In genomic region chr20:16369441-16369840, GRCh38 we compare ENCODE assay signal across 19 cellular contexts.
DNase-seq lines count a peak whose midpoint lies in the region; ATAC-seq and TF ChIP-seq lines count a peak whose summit lies in the region.
"Had no signal": no experiment of that assay in that cellular context is flagged by ENCODE, and none has a peak within 500 bp of the region (broad histone marks: within the 10 kb centered on the region; RNA-seq: fewer than 3 reads in every experiment).

No MANE protein-coding gene starts in this region.

- 100% methylated on average over 1 of the region's 1 CpG for WGBS in hepatocyte (ENCODE audit: low lambda C conversion rate, missing lambda C conversion rate)
- WGBS in gastroesophageal sphincter (ENCODE audit: low coverage in 1 of 2), 2 donors: 67 to 91% methylated on average over 1 of the region's 1 CpG

- H3K4me3 ChIP-seq in adipocyte (ENCODE audit: low read length) (no peak overlapping the region), hepatocyte (no peak overlapping the region), gastrocnemius medialis (no peak overlapping the region), gastroesophageal sphincter (no peak overlapping the region)
- H3K4me3 ChIP-seq: BLaER1 treated with 17β-estradiol and CSF1 and Interleukin-3, amounts not matched to agents 10 nM and 100 nM had no signal

- no peaks in the 10 kb centered on the region for H3K79me2 ChIP-seq in hepatocyte

- TF ChIP-seq EP300 in gastroesophageal sphincter (IDR thresholded peaks at IDR 0.05): no peak

- H3K4me1 ChIP-seq in adipocyte (ENCODE audit: control insufficient read depth, insufficient read depth, low read length): peaks cover 7% of the 10 kb centered on the region
- H3K4me1 ChIP-seq in hepatocyte (ENCODE audit: insufficient read depth): peaks cover 6% of the 10 kb centered on the region
- peaks cover 18 to 22% of the 10 kb centered on the region in 2 donors for H3K4me1 ChIP-seq in gastrocnemius medialis
- peaks cover 0 to 10% (median 0%) of the 10 kb centered on the region in 3 donors for H3K4me1 ChIP-seq in gastroesophageal sphincter
- H3K4me1 ChIP-seq: BLaER1 treated with 17β-estradiol and CSF1 and Interleukin-3, amounts not matched to agents 10 nM and 100 nM had no signal

- peaks cover 6% of the 10 kb centered on the region for H3K36me3 ChIP-seq in adipocyte (ENCODE audit: control insufficient read depth, insufficient read depth, low read length, severe bottlenecking)
- H3K36me3 ChIP-seq in hepatocyte (replicated peaks; ENCODE audit: insufficient read depth, low read depth): no peaks in the 10 kb centered on the region
- H3K36me3 ChIP-seq in gastrocnemius medialis: no peaks in the 10 kb centered on the region
- peaks cover 0 to 76% of the 10 kb centered on the region in 2 donors for H3K36me3 ChIP-seq in gastroesophageal sphincter

- DNase-seq in adipocyte (ENCODE audit: low read depth) (peak; percentile 8), fibroblast of gingiva (ENCODE audit: low read depth) (peak; percentile 53), hepatocyte (ENCODE audit: low spot score) (no peak), gastrocnemius medialis (no peak), COLO668 (lab: John Stamatoyannopoulos, UW; ENCODE audit: unreplicated experiment) (no peak), natural killer cell (no peak), superior temporal gyrus (ENCODE audit: extremely low spot score) (no peak)
- DNase-seq: 8988T; AML-193; Calu3; CD4-positive, alpha-beta T cell; CD8-positive, alpha-beta memory T cell; DMS79 treated with DMSO at 0.1 percent for 48 hours; GF-D8 had no signal

- ATAC-seq in gastrocnemius medialis: no peak
- no peak for ATAC-seq in gastroesophageal sphincter
- ATAC-seq in natural killer cell: no peak

- H4K20me1 ChIP-seq in hepatocyte (ENCODE audit: insufficient read depth, poor library complexity, severe bottlenecking): no peaks in the 10 kb centered on the region
- H4K20me1 ChIP-seq: BLaER1 treated with 17β-estradiol and CSF1 and Interleukin-3, amounts not matched to agents 10 nM and 100 nM had no signal

- H3K9ac ChIP-seq in adipocyte (ENCODE audit: low read length): no peak overlapping the region
- H3K9ac ChIP-seq: BLaER1 treated with 17β-estradiol and CSF1 and Interleukin-3, amounts not matched to agents 10 nM and 100 nM had no signal

- intact Hi-C loops in gastrocnemius medialis (cut with DNase I; ENCODE audit: low total_unique reads): no loop called here
- intact Hi-C loops in natural killer cell (cut with micrococcal nuclease): no loop called here

- TF ChIP-seq POLR2A in gastrocnemius medialis (IDR thresholded peaks at IDR 0.05): no peak
- TF ChIP-seq POLR2A in gastroesophageal sphincter (IDR thresholded peaks at IDR 0.05): no peak

- no peaks in the 10 kb centered on the region for H3K27me3 Mint-ChIP-seq in natural killer cell (ENCODE audit: low read depth in 2 of 2)
- H3K27me3 Mint-ChIP-seq: B cell; CD4-positive, alpha-beta T cell; CD8-positive, alpha-beta memory T cell had no signal

- no peaks in the 10 kb centered on the region for H3K27me3 ChIP-seq in adipocyte (replicated peaks; ENCODE audit: control insufficient read depth, insufficient read depth, low read length)
- no peaks in the 10 kb centered on the region for H3K27me3 ChIP-seq in hepatocyte
- no peaks in the 10 kb centered on the region for H3K27me3 ChIP-seq in gastrocnemius medialis
- no peaks in the 10 kb centered on the region for H3K27me3 ChIP-seq in gastroesophageal sphincter
- H3K27me3 ChIP-seq: BLaER1 treated with 17β-estradiol and CSF1 and Interleukin-3, amounts not matched to agents 10 nM and 100 nM had no signal

- no peaks in the 10 kb centered on the region for H3K9me3 ChIP-seq in adipocyte (ENCODE audit: control insufficient read depth, low read length)
- no peaks in the 10 kb centered on the region for H3K9me3 ChIP-seq in hepatocyte (ENCODE audit: low read depth)
- H3K9me3 ChIP-seq in gastrocnemius medialis: no peaks in the 10 kb centered on the region
- no peaks in the 10 kb centered on the region for H3K9me3 ChIP-seq in gastroesophageal sphincter
- H3K9me3 ChIP-seq: BLaER1 treated with 17β-estradiol and CSF1 and Interleukin-3, amounts not matched to agents 10 nM and 100 nM; Caco-2 had no signal

- no peak overlapping the region for H3K4me2 ChIP-seq in hepatocyte
- H3K4me2 ChIP-seq: BLaER1 treated with 17β-estradiol and CSF1 and Interleukin-3, amounts not matched to agents 10 nM and 100 nM had no signal

- H3K9me2 ChIP-seq in hepatocyte (replicated peaks; ENCODE audit: insufficient read depth): no peaks in the 10 kb centered on the region

- H3K27ac ChIP-seq in hepatocyte (peak overlapping the region; percentile 27), gastrocnemius medialis (peak overlapping the region in 3 of 4 donors; percentile 73 to 82 (median 76)), gastroesophageal sphincter (no peak overlapping the region)
- H3K27ac ChIP-seq: BLaER1 treated with 17β-estradiol and CSF1 and Interleukin-3, amounts not matched to agents 10 nM and 100 nM; C4-2B had no signal

- no peak overlapping the region for H2AFZ ChIP-seq in hepatocyte

- no peak overlapping the region for H3K4me3 Mint-ChIP-seq in natural killer cell
- H3K4me3 Mint-ChIP-seq: B cell; CD4-positive, alpha-beta T cell; CD8-positive, alpha-beta memory T cell had no signal

- TF ChIP-seq CTCF in hepatocyte (IDR thresholded peaks at IDR 0.05; ENCODE audit: poor library complexity) (no peak), gastrocnemius medialis (IDR thresholded peaks at IDR 0.05 in 4 of 5, conservative IDR thresholded peaks at IDR 0.05 in 1 of 5) (no peak), gastroesophageal sphincter (IDR thresholded peaks at IDR 0.05) (no peak), natural killer cell (IDR thresholded peaks at IDR 0.05) (no peak)

- H3K9me3 Mint-ChIP-seq in natural killer cell: no peaks in the 10 kb centered on the region
- H3K9me3 Mint-ChIP-seq: CD4-positive, alpha-beta T cell; CD8-positive, alpha-beta memory T cell had no signal

- no peaks in the 10 kb centered on the region for H3K4me1 Mint-ChIP-seq in natural killer cell
- H3K4me1 Mint-ChIP-seq: B cell; CD8-positive, alpha-beta memory T cell had no signal

- in situ Hi-C loops in gastrocnemius medialis (cut with MboI; ENCODE audit: low sequenced_read_pairs in 4 of 4): loop anchor here in 1 of 4 donors (25.0 kb wide), 1 partner anchor 93 kb away; no protein-coding TSS in a partner anchor

- H3K36me3 Mint-ChIP-seq in natural killer cell: no peaks in the 10 kb centered on the region

- no peak overlapping the region for H3K27ac Mint-ChIP-seq in natural killer cell
- H3K27ac Mint-ChIP-seq: B cell; CD4-positive, alpha-beta T cell; CD8-positive, alpha-beta memory T cell had no signal

Comparison
In these comparisons a context has a peak if more than half of its experiments do, and no peak if none do; other contexts are left out.
1. DNase-seq: peak in adipocyte (single experiment) and fibroblast of gingiva (single experiment); none in hepatocyte (single experiment), gastrocnemius medialis (0 of 2), COLO668 (single experiment), natural killer cell (single experiment) and superior temporal gyrus (single experiment).
2. H3K27ac ChIP-seq: peak in hepatocyte (single experiment) and gastrocnemius medialis (3 of 4); none in gastroesophageal sphincter (0 of 4).